In genomic region chr19:16778796-16779411, GRCh38 we compare ENCODE assay signal across 8 cellular contexts. TPM values are rescaled to one million over a fixed set of nuclear protein-coding genes. Genes with fewer than 3 reads are reported as not detected.
DNase-seq lines count a peak whose midpoint lies in the region; TF ChIP-seq lines count a peak whose summit lies in the region.

No MANE protein-coding gene starts in this region.

- H3K27ac Mint-ChIP-seq in type B pancreatic cell: no peak overlapping the region

- no peak overlapping the region for H3K4me3 ChIP-seq in WI38 (ENCODE audit: low read depth, low read length)

- H3K4me3 Mint-ChIP-seq in type B pancreatic cell: no peak overlapping the region

- TF ChIP-seq CTCF in WI38 (IDR thresholded peaks at IDR 0.05; ENCODE audit: low read depth, low read length) (peak; percentile 70), type B pancreatic cell (conservative IDR thresholded peaks at IDR 0.05) (peak; percentile 71)

- H3K9me3 Mint-ChIP-seq in type B pancreatic cell: no peaks in the 10 kb centered on the region

- DNase-seq in activated gamma-delta T cell treated with Interleukin-2 at 50 U/mL for 16 hours (peak; percentile 12), activated gamma-delta T cell (lab: John Stamatoyannopoulos, UW) (no peak), NCI-H1105 (lab: John Stamatoyannopoulos, UW) (peak; percentile 12), myocyte (ENCODE audit: low read depth) (peak; percentile 9), type B pancreatic cell (ENCODE audit: extremely low spot score, unreplicated experiment) (no peak), mesenteric fat pad (ENCODE audit: low spot score) (no peak)
- DNase-seq in effector CD8-positive, alpha-beta T cell (lab: John Stamatoyannopoulos, UW): peak; percentile 2

- no peaks in the 10 kb centered on the region for H3K4me1 Mint-ChIP-seq in type B pancreatic cell (ENCODE audit: unreplicated experiment)

- H3K27me3 Mint-ChIP-seq in type B pancreatic cell: peaks cover 21% of the 10 kb centered on the region

- no peaks in the 10 kb centered on the region for H3K36me3 Mint-ChIP-seq in type B pancreatic cell

RNA-seq across cellular contexts. Expression of gene SIN3B, which starts 50.3 kb away (rescaled TPM):
- 19.8 and 22.2 TPM in 2 replicates for total RNA-seq in myocyte
- 35.5 TPM for polyA plus RNA-seq in myocyte (2012)
- 58.9 and 71.2 TPM in 2 replicates for total RNA-seq in type B pancreatic cell (ENCODE audit: low replicate concordance)
- total RNA-seq in mesenteric fat pad: 72.9 TPM

RNA-seq across cellular contexts. Expression of gene NWD1, which starts 59.3 kb away (rescaled TPM):
- total RNA-seq in myocyte (0.05 TPM in 2 replicates), type B pancreatic cell (ENCODE audit: low replicate concordance) (0.05 TPM in 1 of 2 replicates, not detected in the other), mesenteric fat pad (not detected)
- polyA plus RNA-seq in myocyte (2012): 0.01 TPM

Comparison
In these comparisons a context has a peak if more than half of its experiments do, and no peak if none do; other contexts are left out.
1. DNase-seq: peak in activated gamma-delta T cell treated with Interleukin-2 at 50 U/mL for 16 hours (single experiment), NCI-H1105 (single experiment), effector CD8-positive, alpha-beta T cell (single experiment) and myocyte (single experiment); none in activated gamma-delta T cell (single experiment), type B pancreatic cell (single experiment) and mesenteric fat pad (single experiment).